Comparison of ENCODE assay signal across 29 cellular contexts in the genomic region with DNA sequence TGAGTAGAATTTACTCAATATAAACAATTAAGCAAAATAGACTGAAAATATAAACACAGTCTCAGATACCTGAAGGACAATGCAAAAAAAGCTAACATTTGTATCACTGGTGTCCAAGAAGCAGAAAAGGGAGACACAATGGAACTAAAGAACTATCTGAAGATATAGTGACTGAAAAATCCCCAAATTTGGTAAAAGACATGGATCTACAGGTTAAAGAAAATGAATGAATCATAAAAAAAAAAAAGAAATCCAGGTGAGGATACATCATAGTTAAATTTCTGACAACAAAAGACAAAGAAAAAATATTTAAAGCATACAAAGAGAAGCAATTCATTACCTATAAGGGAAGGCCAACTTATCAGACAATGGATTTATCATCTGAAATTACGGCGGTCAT.
"Had no signal": no experiment of that assay in that cellular context is flagged by ENCODE, and none has a peak within 500 bp of the region (broad histone marks: within the 10 kb centered on the region; RNA-seq: fewer than 3 reads in every experiment).

No MANE protein-coding gene starts in this region.

- H3K27ac ChIP-seq: ascending aorta, cardiac muscle cell, VCaP had no signal

- H3K9me3 ChIP-seq: ascending aorta had no signal

- H3K36me3 ChIP-seq: ascending aorta, cardiac muscle cell had no signal

- H3K27me3 ChIP-seq: ascending aorta, cardiac muscle cell had no signal

- H3K4me3 ChIP-seq: ascending aorta, cardiac muscle cell had no signal

- DNase-seq: activated B cell treated with CpG ODN at 0.5 μM for 24 hours; activated CD4-positive, alpha-beta memory T cell treated with anti-CD3 and anti-CD28 coated beads, Interleukin-2, amount 10 ng/mL, durations not matched to agents 7 days and 5 days; activated CD4-positive, alpha-beta T cell treated with anti-CD3 and anti-CD28 coated beads for 4 hours; activated CD4-positive, alpha-beta T cell treated with anti-CD3 and anti-CD28 coated beads, Interleukin-2, amount 10 ng/mL, durations not matched to agents 7 days and 5 days; activated CD4-positive, alpha-beta T cell treated with anti-CD3 and anti-CD28 coated beads, Interleukin-2, amount 50 U/mL, for 48 hours; activated CD4-positive, CD25-positive, alpha-beta regulatory T cell treated with anti-CD3 and anti-CD28 coated beads, Interleukin-2, amount 50 U/mL, for 72 hours; activated CD8-positive, alpha-beta memory T cell treated with anti-CD3 and anti-CD28 coated beads for 24 hours; activated CD8-positive, alpha-beta memory T cell treated with anti-CD3 and anti-CD28 coated beads, Interleukin-2, amount 10 ng/mL, durations not matched to agents 7 days and 5 days; activated CD8-positive, alpha-beta memory T cell treated with anti-CD3 and anti-CD28 coated beads, Interleukin-2, amount 50 U/mL, for 48 hours; activated CD8-positive, alpha-beta T cell treated with anti-CD3 and anti-CD28 coated beads, Interleukin-2, amount 10 ng/mL, durations not matched to agents 7 days and 5 days; activated effector memory CD4-positive, alpha-beta T cell treated with Interleukin-2 at 50 U/mL for 16 hours; activated gamma-delta T cell; activated naive CD4-positive, alpha-beta T cell treated with anti-CD3 and anti-CD28 coated beads, Interleukin-2, amount 10 ng/mL, durations not matched to agents 7 days and 5 days; activated naive CD4-positive, alpha-beta T cell treated with Interleukin-2 at 50 U/mL for 16 hours; activated naive CD8-positive, alpha-beta T cell treated with anti-CD3 and anti-CD28 coated beads, Interleukin-2, amount 10 ng/mL, durations not matched to agents 7 days and 5 days; activated naive CD8-positive, alpha-beta T cell treated with anti-CD3 and anti-CD28 coated beads, Interleukin-2, amount 50 U/mL, for 24 hours; activated T-cell treated with anti-CD3 and anti-CD28 coated beads, Interleukin-2, amount 50 U/mL, for 24 hours; activated T-cell treated with anti-CD3 and anti-CD28 coated beads, Interleukin-2, amount 50 U/mL, for 48 hours; amygdala; anterior cingulate cortex; caudate nucleus; T-helper 1 cell; T-helper 2 cell; T-helper 9 cell had no signal

- FAIRE-seq: bronchial epithelial cell, TTC549 had no signal

- ATAC-seq: activated CD8-positive, alpha-beta memory T cell treated with anti-CD3 and anti-CD28 coated beads, Interleukin-2, amount 10 ng/mL, durations not matched to agents 7 days and 5 days; activated CD8-positive, alpha-beta T cell treated with anti-CD3 and anti-CD28 coated beads, Interleukin-2, amount 10 ng/mL, durations not matched to agents 7 days and 5 days; activated naive CD8-positive, alpha-beta T cell treated with anti-CD3 and anti-CD28 coated beads, Interleukin-2, amount 50 U/mL, for 24 hours had no signal

- H3K4me1 ChIP-seq: ascending aorta had no signal
